In the genomic region with DNA sequence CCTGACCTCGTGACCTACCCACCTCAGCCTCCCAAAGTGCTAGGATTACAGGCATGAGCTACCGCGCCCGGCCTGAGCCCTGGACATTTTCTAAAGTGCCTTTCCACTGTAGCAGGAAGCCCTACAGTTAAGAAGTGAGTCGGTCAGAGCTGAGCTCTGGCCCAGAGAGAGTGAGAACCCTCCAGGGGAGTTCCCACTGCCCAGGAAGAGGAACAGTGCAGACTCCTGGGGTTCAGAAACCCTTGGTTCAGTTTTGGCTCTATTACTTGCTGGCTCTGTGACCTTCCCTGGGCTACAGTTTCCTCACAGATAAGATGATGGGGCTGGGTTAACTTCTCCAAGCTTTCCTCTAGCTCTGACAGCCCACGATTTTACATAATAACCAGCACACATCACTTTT, we compare ENCODE assay signal across 11 cellular contexts. TPM values are rescaled to one million over a fixed set of nuclear protein-coding genes. Genes with fewer than 3 reads are reported as not detected.
A peak's percentile ranks its signal among the peaks of the same experiment; 100 is the strongest.
DNase-seq lines count a peak whose midpoint lies in the region; ATAC-seq and TF ChIP-seq lines count a peak whose summit lies in the region.
"Had no signal": no experiment of that assay in that cellular context is flagged by ENCODE, and none has a peak within 500 bp of the region (broad histone marks: within the 10 kb centered on the region; RNA-seq: fewer than 3 reads in every experiment).

No MANE protein-coding gene starts in this region.

- H3K9me3 ChIP-seq in T-helper 17 cell (ENCODE audit: control insufficient read depth, low read length, poor library complexity, severe bottlenecking), result no peaks in the 10 kb centered on the region
- no peaks in the 10 kb centered on the region for H3K9me3 ChIP-seq in ovary
- H3K9me3 ChIP-seq: gastroesophageal sphincter had no signal

- H3K4me3 Mint-ChIP-seq in T-helper 17 cell, result no peak overlapping the region

- TF ChIP-seq CTCF in ovary (IDR thresholded peaks at IDR 0.05), result no peak

- intact Hi-C loops in posterior vena cava (cut with DNase I), result no loop called here
- intact Hi-C loops in ovary (cut with DNase I), result no loop called here

- no peaks in the 10 kb centered on the region for H3K36me3 ChIP-seq in ovary

- no peaks in the 10 kb centered on the region for H3K36me3 Mint-ChIP-seq in T-helper 17 cell (ENCODE audit: low read depth)

- TF ChIP-seq POLR2A in ovary (IDR thresholded peaks at IDR 0.05), result no peak

- H3K4me1 ChIP-seq in ovary (ENCODE audit: insufficient read depth), result no peaks in the 10 kb centered on the region

- ATAC-seq in GM18511 (IDR thresholded peaks at IDR 0.05; ENCODE audit: unreplicated experiment) (peak; percentile 68), GM21619 (IDR thresholded peaks at IDR 0.05; ENCODE audit: unreplicated experiment) (peak; percentile 72), T-helper 17 cell (no peak)
- ATAC-seq: gastroesophageal sphincter had no signal

- no peak overlapping the region for H3K27ac ChIP-seq in ovary
- H3K27ac ChIP-seq: gastroesophageal sphincter had no signal

- no peaks in the 10 kb centered on the region for H3K27me3 ChIP-seq in ovary
- H3K27me3 ChIP-seq: gastroesophageal sphincter had no signal

- peaks cover 33% of the 10 kb centered on the region for H3K4me1 Mint-ChIP-seq in T-helper 17 cell

- H3K27me3 Mint-ChIP-seq in T-helper 17 cell, result no peaks in the 10 kb centered on the region

- no peak for TF ChIP-seq EP300 in ovary (IDR thresholded peaks at IDR 0.05)

- no peak for DNase-seq in T-helper 17 cell
- peak; percentile 56 for DNase-seq in posterior vena cava (ENCODE audit: low spot score)
- DNase-seq in NCI-H2196 treated with DMSO at 0.1 percent for 48 hours (lab: John Stamatoyannopoulos, UW; ENCODE audit: unreplicated experiment), result no peak
- no peak for DNase-seq in NCI-H1105 (lab: John Stamatoyannopoulos, UW)
- no peak for DNase-seq in ovary
- DNase-seq: activated T-cell treated with anti-CD3 and anti-CD28 coated beads for 4 hours; effector memory CD4-positive, alpha-beta T cell; stimulated activated CD4-positive, alpha-beta T cell treated with anti-CD3 and anti-CD28 coated beads, Interleukin-2, amount 100 ng/mL, for 24 hours had no signal

- no peak overlapping the region for H3K4me3 ChIP-seq in ovary
- H3K4me3 ChIP-seq: gastroesophageal sphincter had no signal

- WGBS in ovary, 3 donors, result 80 to 88% (median 85%) methylated on average over 6 of the region's 6 CpGs

- peak overlapping the region; percentile 29 for H3K27ac Mint-ChIP-seq in T-helper 17 cell

RNA-seq across cellular contexts. Expression of gene SLC9A1, which starts 20.9 kb away (rescaled TPM):
- total RNA-seq in T-helper 17 cell, result 10 to 100 TPM; 21.4 to 30.4 TPM
- total RNA-seq in posterior vena cava, result 10 to 100 TPM; 19.0 to 25.3 TPM
- 10 to 100 TPM in 5 of 7 donors, 1 to 10 TPM in 2; 8.6 to 33.7 (median 14.8) TPM for total RNA-seq in ovary
- 10 to 100 TPM; 10.6 to 22.0 TPM for polyA plus RNA-seq in ovary
